8 cellular contexts compared by ENCODE assay signal in genomic region chr4:175536852-175537453, GRCh38.
DNase-seq lines count a peak whose midpoint lies in the region; ATAC-seq and TF ChIP-seq lines count a peak whose summit lies in the region.

No MANE protein-coding gene starts in this region.

- H3K4me1 Mint-ChIP-seq in mesothelial cell of epicardium = no peaks in the 10 kb centered on the region

- peaks cover 17% of the 10 kb centered on the region for H3K9me3 Mint-ChIP-seq in mesothelial cell of epicardium

- peak; percentile 52 for ATAC-seq in HG02642 (IDR thresholded peaks at IDR 0.05; ENCODE audit: poor library complexity, unreplicated experiment)
- no peak for ATAC-seq in HG03457 (IDR thresholded peaks at IDR 0.05; ENCODE audit: unreplicated experiment)

- no peaks in the 10 kb centered on the region for H3K27me3 Mint-ChIP-seq in mesothelial cell of epicardium (ENCODE audit: low read depth)

- H3K4me3 Mint-ChIP-seq in mesothelial cell of epicardium = no peak overlapping the region

- TF ChIP-seq CTCF in cardiac fibroblast (IDR thresholded peaks at IDR 0.05; ENCODE audit: low read depth, low read length) = peak; percentile 49
- peak; percentile 75 for TF ChIP-seq CTCF in mesothelial cell of epicardium (IDR thresholded peaks at IDR 0.05; ENCODE audit: unreplicated experiment)

- no peak overlapping the region for H3K27ac Mint-ChIP-seq in mesothelial cell of epicardium

- peaks cover 4% of the 10 kb centered on the region for H3K36me3 Mint-ChIP-seq in mesothelial cell of epicardium

- H3K4me3 ChIP-seq in cardiac fibroblast (replicated peaks in 1 of 2; ENCODE audit: low read depth in 2 of 2, low read length in 2 of 2) = no peak overlapping the region

- DNase-seq in GM04504 (ENCODE audit: low read depth) (peak; percentile 38), NCI-H510A (lab: John Stamatoyannopoulos, UW) (peak; percentile 5), cardiac fibroblast (ENCODE audit: low read depth in 2 of 2) (peak; percentile 66 to 86), mesothelial cell of epicardium (ENCODE audit: low spot score in 2 of 2, unreplicated experiment in 2 of 2) (no peak), C1 segment of cervical spinal cord (lab: John Stamatoyannopoulos, UW) (no peak)
- no peak for DNase-seq in activated CD4-positive, alpha-beta T cell treated with anti-CD3 and anti-CD28 coated beads for 48 hours

Comparison
In these comparisons a context has a peak if more than half of its experiments do, and no peak if none do; other contexts are left out.
1. DNase-seq: peak in GM04504 (single experiment), NCI-H510A (single experiment) and cardiac fibroblast (2 of 2); none in mesothelial cell of epicardium (0 of 2), C1 segment of cervical spinal cord (0 of 14) and activated CD4-positive, alpha-beta T cell treated with anti-CD3 and anti-CD28 coated beads for 48 hours (single experiment).